In genomic region chr22:27809226-27809625, GRCh38 we compare ENCODE assay signal across 1 cellular context.
TF ChIP-seq lines count a peak whose summit lies in the region.

No MANE protein-coding gene starts in this region.

TF ChIP-seq in GM23338, 12 proteins besides CTCF, POLR2A, EP300 and RAD21 (continued from another document):
- TF ChIP-seq ZNF462 (CRISPR knock-in tag; IDR thresholded peaks at IDR 0.05) = no peak
- TF ChIP-seq POLR2AphosphoS5 (IDR thresholded peaks at IDR 0.05; ENCODE audit: low read depth) = no peak
- no peak for TF ChIP-seq REST (IDR thresholded peaks at IDR 0.05; ENCODE audit: unreplicated experiment)
- TF ChIP-seq CREB1 (CRISPR knock-in tag; IDR thresholded peaks at IDR 0.05; ENCODE audit: low read depth) = no peak
- no peak for TF ChIP-seq ETS1 (IDR thresholded peaks at IDR 0.05)
